9 cellular contexts compared by ENCODE assay signal in the genomic region with DNA sequence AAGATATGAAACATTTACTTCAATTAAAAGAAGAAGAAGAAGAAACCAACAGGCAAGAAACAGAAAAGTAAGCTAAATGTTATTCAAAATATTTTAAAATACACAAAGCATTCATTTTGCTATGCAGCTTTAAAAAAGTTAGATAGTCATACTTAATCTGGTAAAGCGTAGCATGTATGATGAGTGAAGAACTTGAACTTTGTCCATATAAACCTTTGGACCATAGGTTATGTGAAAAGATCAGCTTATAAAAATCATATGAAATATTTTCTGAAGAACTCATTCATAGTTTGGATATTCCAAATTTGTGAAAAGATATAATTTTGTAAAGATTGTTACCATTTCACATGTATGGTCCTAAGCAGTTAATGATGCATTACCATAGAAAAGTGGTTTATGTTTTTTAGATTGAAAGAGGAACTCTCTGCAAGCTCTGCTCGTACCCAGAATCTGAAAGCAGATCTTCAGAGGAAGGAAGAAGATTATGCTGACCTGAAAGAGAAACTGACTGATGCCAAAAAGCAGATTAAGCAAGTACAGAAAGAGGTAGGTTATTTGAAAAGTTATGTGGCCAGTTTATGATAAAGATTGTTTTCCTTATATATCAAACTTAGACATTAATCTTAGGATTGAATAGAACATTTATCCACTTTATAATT. TPM values are rescaled to one million over a fixed set of nuclear protein-coding genes. Genes with fewer than 3 reads are reported as not detected.
DNase-seq lines count a peak whose midpoint lies in the region; ATAC-seq and TF ChIP-seq lines count a peak whose summit lies in the region.
"Had no signal": no experiment of that assay in that cellular context is flagged by ENCODE, and none has a peak within 500 bp of the region (broad histone marks: within the 10 kb centered on the region; RNA-seq: fewer than 3 reads in every experiment).

No MANE protein-coding gene starts in this region.

- peak overlapping the region; percentile 21 to 55 for H3K27ac Mint-ChIP-seq in natural killer cell

- H3K9me2 ChIP-seq in SK-N-SH (no peaks in the 10 kb centered on the region), Loucy (replicated peaks; ENCODE audit: low read depth, low read length) (no peaks in the 10 kb centered on the region)

- H3K4me1 Mint-ChIP-seq in natural killer cell, result peaks cover 0 to 4% of the 10 kb centered on the region in 2 donors

- POLR2A ChIA-PET in SK-N-SH (lab: Yijun Ruan, JAX), result no interaction called here

- H3K79me2 ChIP-seq in SK-N-SH (ENCODE audit: insufficient read depth) (0 out of 2 replicates have a peak, but pooled peaks cover 1% of the 10 kb centered on the region), Loucy (ENCODE audit: insufficient read depth, low read length) (no peaks in the 10 kb centered on the region)

- H2AFZ ChIP-seq in SK-N-SH (ENCODE audit: low read depth), result peak overlapping the region; percentile 68
- H2AFZ ChIP-seq in Loucy (ENCODE audit: low read length), result no peak overlapping the region

- H3K4me1 ChIP-seq in SK-N-SH (ENCODE audit: control insufficient read depth in 1 of 2, insufficient read depth in 2 of 2, low read depth in 1 of 2, low read length in 1 of 2), result no peaks in the 10 kb centered on the region; a peak in 1 of 4 replicates
- peaks cover 3% of the 10 kb centered on the region for H3K4me1 ChIP-seq in Loucy (ENCODE audit: insufficient read depth, low read length, poor library complexity, severe bottlenecking)

- H3K27me3 ChIP-seq in SK-N-SH (ENCODE audit: insufficient read depth) (no peaks in the 10 kb centered on the region), Loucy (ENCODE audit: insufficient read depth, low read length, poor library complexity, severe bottlenecking) (no peaks in the 10 kb centered on the region)

- 63% methylated on average over 2 of the region's 2 CpGs for WGBS in SK-N-SH (ENCODE audit: low lambda C conversion rate)

- intact Hi-C loops in natural killer cell (cut with micrococcal nuclease), result no loop called here

- H3K9me3 Mint-ChIP-seq in natural killer cell, result no peaks in the 10 kb centered on the region

- CTCF ChIA-PET in SK-N-SH (lab: Yijun Ruan, JAX), result no interaction called here

- H4K20me1 ChIP-seq in SK-N-SH (ENCODE audit: insufficient read depth) (no peaks in the 10 kb centered on the region), Loucy (ENCODE audit: insufficient read depth, low read length, poor library complexity, severe bottlenecking) (no peaks in the 10 kb centered on the region)

- TF ChIP-seq CTCF in SK-N-SH (IDR thresholded peaks at IDR 0.05) (no peak), Loucy (conservative IDR thresholded peaks at IDR 0.05; ENCODE audit: low read length) (no peak), natural killer cell (IDR thresholded peaks at IDR 0.05) (no peak)

- H3K36me3 ChIP-seq in SK-N-SH (replicated peaks in 1 of 2; ENCODE audit: control insufficient read depth in 1 of 2, insufficient read depth in 2 of 2, low read length in 1 of 2) (peaks cover 9 to 26% of the 10 kb centered on the region in 2 experiments), Loucy (ENCODE audit: insufficient read depth, low read length) (peaks cover 56% of the 10 kb centered on the region)

- H3K9ac ChIP-seq in SK-N-SH (no peak overlapping the region), Loucy (ENCODE audit: low read depth, low read length, poor library complexity, severe bottlenecking) (no peak overlapping the region)

- TF ChIP-seq EP300 in SK-N-SH (IDR thresholded peaks at IDR 0.05; ENCODE audit: borderline replicate concordance in 1 of 2, low read depth in 1 of 2, low read length in 1 of 2), result no peak

- H3K27ac ChIP-seq in SK-N-SH (ENCODE audit: low read depth in 2 of 2, low read length in 1 of 2), result no peak overlapping the region
- H3K27ac ChIP-seq: A549 had no signal

- DNase-seq in SK-N-SH (no peak), natural killer cell (no peak), NCI-H748 treated with DMSO at 0.1 percent for 48 hours (lab: John Stamatoyannopoulos, UW) (no peak), mesenteric fat pad (ENCODE audit: low spot score) (no peak), cortex of kidney (lab: John Stamatoyannopoulos, UW) (no peak)

- H3F3A ChIP-seq in SK-N-SH (replicated peaks; ENCODE audit: insufficient read depth), result peaks cover 1% of the 10 kb centered on the region
- 0 out of 2 replicates have a peak, but pooled peaks cover 3% of the 10 kb centered on the region for H3F3A ChIP-seq in Loucy (ENCODE audit: low read depth)

- H3K4me2 ChIP-seq in SK-N-SH (no peak overlapping the region), Loucy (ENCODE audit: low read depth, low read length, poor library complexity, severe bottlenecking) (peak overlapping the region; percentile 13)
- H3K4me2 ChIP-seq: A549 had no signal

- ATAC-seq in SK-N-SH treated with all-trans-retinoic acid at 6 μM for 48 hours, result no peak
- ATAC-seq in HG02610 (IDR thresholded peaks at IDR 0.05; ENCODE audit: unreplicated experiment), result peak; percentile 89
- ATAC-seq in natural killer cell, result peak in 2 of 3 donors; percentile 37 to 47
- ATAC-seq: A549 had no signal

- H3K4me3 ChIP-seq in SK-N-SH (ENCODE audit: low read depth in 2 of 2, low read length in 1 of 2) (no peak overlapping the region), Loucy (ENCODE audit: low read length, poor library complexity, severe bottlenecking) (no peak overlapping the region)
- H3K4me3 ChIP-seq: A549 had no signal

- H3K4me3 Mint-ChIP-seq in natural killer cell, result peak overlapping the region; percentile 19

- H3K9me3 ChIP-seq in SK-N-SH (no peaks in the 10 kb centered on the region), Loucy (ENCODE audit: insufficient read depth, low read depth, low read length) (no peaks in the 10 kb centered on the region)
- H3K9me3 ChIP-seq: A549 had no signal

- no peak for TF ChIP-seq RAD21 in SK-N-SH (IDR thresholded peaks at IDR 0.05; ENCODE audit: low read length)

- H3K27me3 Mint-ChIP-seq in natural killer cell (ENCODE audit: low read depth in 2 of 2), result no peaks in the 10 kb centered on the region

- peaks cover 17% of the 10 kb centered on the region for H3K36me3 Mint-ChIP-seq in natural killer cell

TF ChIP-seq in SK-N-SH, 30 proteins besides CTCF, POLR2A, EP300 and RAD21 (continues in another document):
- TF ChIP-seq TEAD4 (IDR thresholded peaks at IDR 0.05; ENCODE audit: borderline replicate concordance, insufficient read depth) (no peak), EZH2phosphoT487 (IDR thresholded peaks at IDR 0.05; ENCODE audit: borderline replicate concordance, low read depth) (no peak), GABPA (IDR thresholded peaks at IDR 0.05; ENCODE audit: low read depth) (no peak), YY1 (IDR thresholded peaks at IDR 0.05; ENCODE audit: low read depth) (no peak), RXRA (IDR thresholded peaks at IDR 0.05; ENCODE audit: borderline replicate concordance, low read depth) (no peak), RFX5 (IDR thresholded peaks at IDR 0.05; ENCODE audit: low read length) (no peak), GATA2 (CRISPR knock-in tag; IDR thresholded peaks at IDR 0.05) (no peak), NFIC (IDR thresholded peaks at IDR 0.05; ENCODE audit: borderline replicate concordance) (no peak)

TF ChIP-seq in SK-N-SH treated with all-trans-retinoic acid at 6 μM for 48 hours, 23 proteins besides CTCF, POLR2A, EP300 and RAD21:
- no peak for TF ChIP-seq ISL1 (CRISPR knock-in tag; IDR thresholded peaks at IDR 0.05)
- TF ChIP-seq, protein P1, sequence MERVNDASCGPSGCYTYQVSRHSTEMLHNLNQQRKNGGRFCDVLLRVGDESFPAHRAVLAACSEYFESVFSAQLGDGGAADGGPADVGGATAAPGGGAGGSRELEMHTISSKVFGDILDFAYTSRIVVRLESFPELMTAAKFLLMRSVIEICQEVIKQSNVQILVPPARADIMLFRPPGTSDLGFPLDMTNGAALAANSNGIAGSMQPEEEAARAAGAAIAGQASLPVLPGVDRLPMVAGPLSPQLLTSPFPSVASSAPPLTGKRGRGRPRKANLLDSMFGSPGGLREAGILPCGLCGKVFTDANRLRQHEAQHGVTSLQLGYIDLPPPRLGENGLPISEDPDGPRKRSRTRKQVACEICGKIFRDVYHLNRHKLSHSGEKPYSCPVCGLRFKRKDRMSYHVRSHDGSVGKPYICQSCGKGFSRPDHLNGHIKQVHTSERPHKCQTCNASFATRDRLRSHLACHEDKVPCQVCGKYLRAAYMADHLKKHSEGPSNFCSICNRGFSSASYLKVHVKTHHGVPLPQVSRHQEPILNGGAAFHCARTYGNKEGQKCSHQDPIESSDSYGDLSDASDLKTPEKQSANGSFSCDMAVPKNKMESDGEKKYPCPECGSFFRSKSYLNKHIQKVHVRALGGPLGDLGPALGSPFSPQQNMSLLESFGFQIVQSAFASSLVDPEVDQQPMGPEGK (CRISPR knock-in tag; IDR thresholded peaks at IDR 0.05; ENCODE audit: borderline replicate concordance), result no peak

RNA-seq across cellular contexts. Expression of a gene that starts 37.3 kb away (rescaled TPM):
- polyA plus RNA-seq in SK-N-SH (2012; rRNA removed), result 1.5 and 2.0 TPM in 2 replicates
- 2.3 and 3.5 TPM in 2 replicates for polyA plus RNA-seq in SK-N-SH (2012; cell fraction: cytosol; rRNA removed)
- polyA plus RNA-seq in SK-N-SH (2012; cell fraction: nucleus; rRNA removed), result 0.52 and 2.1 TPM in 2 replicates
- total RNA-seq in natural killer cell, result 10 to 100 TPM; 17.2 to 20.2 (median 17.3) TPM
- 2.5 TPM for total RNA-seq in mesenteric fat pad
